Comparison of ENCODE assay signal across 21 cellular contexts in genomic region chr16:52676951-52677350, GRCh38.
"Had no signal": no experiment of that assay in that cellular context is flagged by ENCODE, and none has a peak within 500 bp of the region (broad histone marks: within the 10 kb centered on the region; RNA-seq: fewer than 3 reads in every experiment).

No MANE protein-coding gene starts in this region.

- H3K4me1 Mint-ChIP-seq: naive thymus-derived CD4-positive, alpha-beta T cell; nephron progenitor cell; stimulated activated naive B cell treated with anti-CD40 and anti-IgM and Interleukin-4, amounts not matched to agents 10 μg/mL and 1 μg/mL and 100 μg/mL, for 72 hours; stimulated activated naive CD8-positive, alpha-beta T cell treated with anti-CD3 and anti-CD28 coated beads, Interleukin-15, amount 100 ng/mL, for 72 hours had no signal

- H3K9ac ChIP-seq: parathyroid adenoma had no signal

- H3K4me3 Mint-ChIP-seq: naive thymus-derived CD4-positive, alpha-beta T cell; nephron progenitor cell; stimulated activated naive B cell treated with anti-CD40 and anti-IgM and Interleukin-4, amounts not matched to agents 10 μg/mL and 1 μg/mL and 100 μg/mL, for 72 hours; stimulated activated naive CD8-positive, alpha-beta T cell treated with anti-CD3 and anti-CD28 coated beads, Interleukin-15, amount 100 ng/mL, for 72 hours had no signal

- H3K9me3 Mint-ChIP-seq: nephron progenitor cell had no signal

- ATAC-seq: gastrocnemius medialis; heart right ventricle; naive thymus-derived CD4-positive, alpha-beta T cell; stimulated activated naive B cell treated with anti-CD40 and anti-IgM and Interleukin-4, amounts not matched to agents 10 μg/mL and 1 μg/mL and 100 μg/mL, for 72 hours; stimulated activated naive CD8-positive, alpha-beta T cell treated with anti-CD3 and anti-CD28 coated beads, Interleukin-15, amount 100 ng/mL, for 72 hours had no signal

- H3K36me3 Mint-ChIP-seq: naive thymus-derived CD4-positive, alpha-beta T cell; stimulated activated naive B cell treated with anti-CD40 and anti-IgM and Interleukin-4, amounts not matched to agents 10 μg/mL and 1 μg/mL and 100 μg/mL, for 72 hours had no signal

- H3K27me3 Mint-ChIP-seq: naive thymus-derived CD4-positive, alpha-beta T cell; stimulated activated naive B cell treated with anti-CD40 and anti-IgM and Interleukin-4, amounts not matched to agents 10 μg/mL and 1 μg/mL and 100 μg/mL, for 72 hours; stimulated activated naive CD8-positive, alpha-beta T cell treated with anti-CD3 and anti-CD28 coated beads, Interleukin-15, amount 100 ng/mL, for 72 hours had no signal

- H3K27ac Mint-ChIP-seq: naive thymus-derived CD4-positive, alpha-beta T cell; nephron progenitor cell; stimulated activated naive B cell treated with anti-CD40 and anti-IgM and Interleukin-4, amounts not matched to agents 10 μg/mL and 1 μg/mL and 100 μg/mL, for 72 hours; stimulated activated naive CD8-positive, alpha-beta T cell treated with anti-CD3 and anti-CD28 coated beads, Interleukin-15, amount 100 ng/mL, for 72 hours had no signal

- DNase-seq: colonic mucosa; dermis blood vessel endothelial cell; gastrocnemius medialis; heart right ventricle; hypothalamus; islet precursor cell; left ventricle myocardium inferior; mesendoderm; naive thymus-derived CD4-positive, alpha-beta T cell; nephron progenitor cell; sigmoid colon; stimulated activated CD4-positive, alpha-beta T cell treated with anti-CD3 and anti-CD28 coated beads, Interleukin-2, amount 100 ng/mL, for 24 hours; stimulated activated CD4-positive, alpha-beta T cell treated with anti-CD3 and anti-CD28 coated beads, Interleukin-4, amount 100 ng/mL, for 4 hours; stimulated activated naive B cell treated with anti-CD40 and anti-IgM and Interleukin-4, amounts not matched to agents 10 μg/mL and 1 μg/mL and 100 μg/mL, for 72 hours; stimulated activated naive CD8-positive, alpha-beta T cell treated with anti-CD3 and anti-CD28 coated beads, Interleukin-15, amount 100 ng/mL, for 72 hours; testis had no signal

- H3K4me1 ChIP-seq: colonic mucosa, gastrocnemius medialis, heart right ventricle, left ventricle myocardium inferior, parathyroid adenoma, right atrium auricular region, sigmoid colon, testis, tibial nerve had no signal

- H3K36me3 ChIP-seq: colonic mucosa, gastrocnemius medialis, heart right ventricle, left ventricle myocardium inferior, right atrium auricular region, sigmoid colon, tibial nerve had no signal

- H3K27me3 ChIP-seq: colonic mucosa, gastrocnemius medialis, right atrium auricular region, sigmoid colon, testis, tibial nerve had no signal

- H3K79me2 ChIP-seq: parathyroid adenoma had no signal

- H3K4me3 ChIP-seq: colonic mucosa, gastrocnemius medialis, heart right ventricle, left ventricle myocardium inferior, lung, right atrium auricular region, sigmoid colon, skin epidermis, testis, tibial nerve had no signal

- H3K27ac ChIP-seq: colonic mucosa, gastrocnemius medialis, heart right ventricle, left ventricle myocardium inferior, parathyroid adenoma, right atrium auricular region, sigmoid colon, skin epidermis, testis, tibial nerve had no signal

- H3K9me3 ChIP-seq: colonic mucosa, gastrocnemius medialis, left ventricle myocardium inferior, right atrium auricular region, sigmoid colon, testis had no signal

- H2AFZ ChIP-seq: parathyroid adenoma had no signal
